1 cellular context compared by ENCODE assay signal in genomic region chr1:42950146-42950480, GRCh38.
TF ChIP-seq lines count a peak whose summit lies in the region.

No MANE protein-coding gene starts in this region.

TF ChIP-seq in HepG2, 621 proteins besides CTCF, POLR2A, EP300 and RAD21 (continued from another document):
- TF ChIP-seq ZBTB40 (IDR thresholded peaks at IDR 0.05) (no peak), ZBTB40 (CRISPR knock-in tag; IDR thresholded peaks at IDR 0.05) (peak; percentile 70)
